ENCODE assay signal across 16 cellular contexts in the genomic region with DNA sequence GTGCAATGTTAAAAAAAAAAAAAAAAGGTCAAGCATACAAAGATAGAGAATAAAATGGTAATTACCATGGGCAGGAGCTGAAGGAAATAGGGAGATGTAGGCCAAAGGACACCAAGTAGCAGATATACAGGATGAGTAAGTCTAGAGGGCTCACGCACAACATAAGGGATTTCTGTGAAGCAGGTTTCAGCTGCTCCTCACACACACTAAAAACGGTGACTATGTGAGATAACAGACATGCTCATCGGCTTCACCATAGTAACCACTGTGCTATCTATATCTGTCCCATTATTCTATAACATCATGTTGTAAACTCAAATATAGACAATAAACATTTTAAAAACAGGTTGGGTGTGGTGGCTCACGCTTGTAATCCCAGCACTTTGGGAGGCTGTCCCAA.
"Had no signal": no experiment of that assay in that cellular context is flagged by ENCODE, and none has a peak within 500 bp of the region (broad histone marks: within the 10 kb centered on the region; RNA-seq: fewer than 3 reads in every experiment).

No MANE protein-coding gene starts in this region.

- H3K36me3 ChIP-seq: uterus had no signal

- H3K4me3 Mint-ChIP-seq: mesothelial cell of epicardium, neural crest cell, T-cell had no signal

- H3K9me3 ChIP-seq: gastroesophageal sphincter, lower lobe of right lung, ovary, SK-N-SH, tibial nerve, uterus had no signal

- ATAC-seq: gastroesophageal sphincter, left colon, lower lobe of right lung, sciatic nerve, T-cell had no signal

- H3K27ac Mint-ChIP-seq: mesothelial cell of epicardium had no signal

- H3K4me2 ChIP-seq: SK-N-SH had no signal

- H3K27me3 Mint-ChIP-seq: T-cell had no signal

- H3K4me1 ChIP-seq: uterus had no signal

- H3K27me3 ChIP-seq: cardiac muscle cell, gastroesophageal sphincter, ovary, tibial nerve, uterus had no signal

- H3K4me3 ChIP-seq: cardiac muscle cell, gastroesophageal sphincter, lower lobe of right lung, ovary, tibial nerve, uterus had no signal

- H3K27ac ChIP-seq: cardiac muscle cell, gastroesophageal sphincter, lower lobe of right lung, ovary, tibial nerve, uterus, VCaP had no signal

- H3K9me3 Mint-ChIP-seq: mesothelial cell of epicardium, neural crest cell, T-cell had no signal

- DNase-seq: activated CD4-positive, alpha-beta T cell treated with anti-CD3 and anti-CD28 coated beads for 4 hours; activated effector memory CD4-positive, alpha-beta T cell treated with anti-CD3 and anti-CD28 coated beads, Interleukin-2, amount 50 U/mL, for 16 hours; activated T-cell treated with anti-CD3 and anti-CD28 coated beads for 4 hours; left colon; lower lobe of right lung; ovary; SK-N-SH; T-cell; uterus had no signal

- H3K9ac ChIP-seq: SK-N-SH had no signal
